Comparison of ENCODE assay signal across 1 cellular context in the genomic region with DNA sequence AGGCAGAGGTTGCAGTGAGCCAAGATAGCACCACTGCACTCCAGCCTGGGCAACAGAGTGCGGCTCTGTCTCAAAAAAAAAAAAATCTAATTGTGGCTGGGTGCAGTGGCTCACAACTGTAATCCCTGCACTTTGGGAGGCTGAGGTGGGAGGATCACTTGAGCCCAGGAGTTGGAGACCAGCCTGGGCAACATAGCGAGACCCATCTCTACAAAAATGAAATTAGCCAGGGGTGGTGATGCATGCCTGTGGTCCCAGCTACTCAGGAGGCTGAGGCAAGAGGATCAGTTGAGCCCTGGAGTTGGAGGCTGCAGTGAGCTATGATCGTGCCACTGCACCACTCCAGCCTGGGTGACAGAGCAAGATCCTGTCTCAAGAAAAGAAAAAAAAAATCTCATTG.
TF ChIP-seq lines count a peak whose summit lies in the region.

No MANE protein-coding gene starts in this region.

TF ChIP-seq in HepG2, 621 proteins besides CTCF, POLR2A, EP300 and RAD21:
- TF ChIP-seq, protein P1, sequence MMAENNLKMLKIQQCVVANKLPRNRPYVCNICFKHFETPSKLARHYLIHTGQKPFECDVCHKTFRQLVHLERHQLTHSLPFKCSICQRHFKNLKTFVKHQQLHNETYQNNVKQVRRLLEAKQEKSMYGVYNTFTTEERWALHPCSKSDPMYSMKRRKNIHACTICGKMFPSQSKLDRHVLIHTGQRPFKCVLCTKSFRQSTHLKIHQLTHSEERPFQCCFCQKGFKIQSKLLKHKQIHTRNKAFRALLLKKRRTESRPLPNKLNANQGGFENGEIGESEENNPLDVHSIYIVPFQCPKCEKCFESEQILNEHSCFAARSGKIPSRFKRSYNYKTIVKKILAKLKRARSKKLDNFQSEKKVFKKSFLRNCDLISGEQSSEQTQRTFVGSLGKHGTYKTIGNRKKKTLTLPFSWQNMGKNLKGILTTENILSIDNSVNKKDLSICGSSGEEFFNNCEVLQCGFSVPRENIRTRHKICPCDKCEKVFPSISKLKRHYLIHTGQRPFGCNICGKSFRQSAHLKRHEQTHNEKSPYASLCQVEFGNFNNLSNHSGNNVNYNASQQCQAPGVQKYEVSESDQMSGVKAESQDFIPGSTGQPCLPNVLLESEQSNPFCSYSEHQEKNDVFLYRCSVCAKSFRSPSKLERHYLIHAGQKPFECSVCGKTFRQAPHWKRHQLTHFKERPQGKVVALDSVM (CRISPR knock-in tag; IDR thresholded peaks at IDR 0.05), result peak; percentile 63; the same call in 1 of the 2 replicates
